ENCODE assay signal across 8 cellular contexts in the genomic region with DNA sequence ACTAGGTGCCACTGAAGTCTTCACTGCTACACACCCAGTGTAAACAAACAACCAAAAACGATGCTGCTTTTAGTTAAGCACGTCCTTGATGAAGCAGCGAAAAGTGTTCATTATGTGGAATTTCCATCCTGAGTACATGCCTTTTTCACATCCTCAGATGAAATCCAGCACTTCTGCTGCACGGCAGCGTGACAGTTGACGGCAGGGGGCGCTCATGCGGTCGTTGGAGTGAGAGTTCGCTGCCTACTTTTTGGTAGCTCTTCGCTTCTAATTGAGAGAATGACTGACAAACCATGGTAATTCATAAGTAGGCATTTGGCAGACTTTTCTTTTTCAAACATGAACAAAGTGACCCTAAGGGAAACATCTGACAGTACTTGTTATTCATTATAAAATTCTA.
DNase-seq lines count a peak whose midpoint lies in the region; ATAC-seq and TF ChIP-seq lines count a peak whose summit lies in the region.

No MANE protein-coding gene starts in this region.

- DNase-seq in GM03348 (ENCODE audit: low spot score) (peak; percentile 14), NCI-H2227 (lab: John Stamatoyannopoulos, UW; ENCODE audit: unreplicated experiment) (peak; percentile 61), astrocyte of the cerebellum (ENCODE audit: low read depth) (no peak), iPS-NIHi7 (ENCODE audit: extremely low spot score) (peak; percentile 64)
- DNase-seq in stimulated activated CD8-positive, alpha-beta memory T cell treated with anti-CD3 and anti-CD28 coated beads, Interleukin-2, amount 100 ng/mL, for 48 hours (ENCODE audit: low read depth in 2 of 2): peak; percentile 8 to 19

- no peak overlapping the region for H3K4me3 ChIP-seq in astrocyte of the cerebellum (ENCODE audit: low read depth, low read length)

- TF ChIP-seq CTCF in astrocyte of the cerebellum (IDR thresholded peaks at IDR 0.05; ENCODE audit: low read depth, low read length, missing control alignments): peak; percentile 59

- ATAC-seq in HG03571 (IDR thresholded peaks at IDR 0.05; ENCODE audit: unreplicated experiment) (no peak), GM18867 (IDR thresholded peaks at IDR 0.05; ENCODE audit: unreplicated experiment) (no peak), HG02870 (IDR thresholded peaks at IDR 0.05; ENCODE audit: unreplicated experiment) (no peak)

- in situ Hi-C loops in astrocyte of the cerebellum (cut with HindIII; ENCODE audit: low sequenced_read_pairs): no loop called here
